Comparison of ENCODE assay signal across 8 cellular contexts in the genomic region with DNA sequence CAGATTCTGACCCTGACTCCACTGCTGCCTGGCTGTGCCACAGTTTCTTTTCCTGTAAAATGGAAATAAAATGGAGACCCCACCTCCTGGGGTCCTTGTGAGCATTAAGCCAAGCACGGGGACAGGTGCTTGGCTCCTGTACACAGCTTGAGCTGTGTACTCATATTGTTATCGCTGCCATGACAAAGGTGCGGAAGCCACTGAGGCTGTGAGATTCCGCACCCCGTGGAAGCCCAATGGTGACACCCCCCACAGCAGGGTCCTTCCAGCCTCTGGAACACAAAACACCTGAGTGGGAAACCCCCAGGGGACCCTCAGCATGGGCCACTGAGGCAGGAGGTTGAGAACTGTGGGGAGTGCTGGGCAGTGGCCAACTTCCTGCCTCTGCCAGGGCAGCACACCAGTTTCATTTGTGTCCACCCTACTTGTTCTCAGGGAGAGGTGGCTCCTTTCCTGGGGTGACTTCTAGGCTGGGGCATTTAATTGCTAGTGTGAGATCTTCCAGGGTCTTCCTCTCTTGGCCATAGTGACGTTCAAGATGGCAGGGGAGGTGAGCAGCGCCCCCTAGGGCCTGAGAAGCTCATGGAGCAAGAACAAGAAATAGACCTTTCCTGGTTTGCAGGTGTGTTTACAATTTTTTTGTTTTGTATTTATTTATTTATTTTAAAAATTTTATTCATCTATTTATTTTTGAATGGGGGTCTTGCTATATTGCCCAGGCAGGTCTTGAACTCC. TPM values are rescaled to one million over a fixed set of nuclear protein-coding genes. Genes with fewer than 3 reads are reported as not detected.
A peak's percentile ranks its signal among the peaks of the same experiment; 100 is the strongest.
DNase-seq lines count a peak whose midpoint lies in the region; ATAC-seq and TF ChIP-seq lines count a peak whose summit lies in the region.

No MANE protein-coding gene starts in this region.

- H3K9me3 ChIP-seq in Panc1 (ENCODE audit: control insufficient read depth, insufficient read depth, low read depth, low read length) (no peaks in the 10 kb centered on the region), mammary epithelial cell (replicated peaks; ENCODE audit: insufficient read depth, low read length) (no peaks in the 10 kb centered on the region), neural progenitor cell (ENCODE audit: low read depth) (no peaks in the 10 kb centered on the region)

- H3K27me3 ChIP-seq in Panc1 (ENCODE audit: control insufficient read depth, insufficient read depth, low read length) (no peaks in the 10 kb centered on the region), mammary epithelial cell (ENCODE audit: insufficient read depth, low read length) (no peaks in the 10 kb centered on the region), neural progenitor cell (no peaks in the 10 kb centered on the region)

- H3K4me1 Mint-ChIP-seq in neural progenitor cell, result no peaks in the 10 kb centered on the region

- H3K36me3 ChIP-seq in Panc1 (ENCODE audit: control insufficient read depth, insufficient read depth, low read length), result no peaks in the 10 kb centered on the region
- H3K36me3 ChIP-seq in mammary epithelial cell (ENCODE audit: insufficient read depth, low read length), result no peaks in the 10 kb centered on the region
- no peaks in the 10 kb centered on the region for H3K36me3 ChIP-seq in neural progenitor cell

- no peak overlapping the region for H3K4me2 ChIP-seq in mammary epithelial cell (ENCODE audit: insufficient read depth, low read depth, low read length)
- H3K4me2 ChIP-seq in neural progenitor cell, result no peak overlapping the region

- CTCF ChIA-PET in Panc1 (lab: Charles Lee), result interaction anchor here (1.7 kb wide), 1 partner anchor 23 kb away, joined by 9 read pairs; no protein-coding TSS in a partner anchor
- CTCF ChIA-PET in mammary epithelial cell (lab: Charles Lee; ENCODE audit: low non-redundant PET), result interaction anchor here (0.5 to 1.0 kb wide), 2 partner anchors 106 to 387 kb away, joined by 3 read pairs; no protein-coding TSS in a partner anchor

- no peaks in the 10 kb centered on the region for H3K79me2 ChIP-seq in mammary epithelial cell (ENCODE audit: insufficient read depth, low read length)
- H3K79me2 ChIP-seq in neural progenitor cell (ENCODE audit: low read depth), result no peaks in the 10 kb centered on the region

- in situ Hi-C loops in Panc1 (cut with HindIII; ENCODE audit: low pct_unique_long_range_greater_than_20kb, low sequenced_read_pairs), result no loop called here
- in situ Hi-C loops in mammary epithelial cell (cut with MboI; ENCODE audit: low sequenced_read_pairs in 2 of 2), result no loop called here

- H3K36me3 Mint-ChIP-seq in neural progenitor cell, result no peaks in the 10 kb centered on the region

- no TSS peak for BruUV-seq in Panc1 (replicated peaks; lab: Mats Ljungman, UMichigan)
- no TSS peak for BruUV-seq in mammary epithelial cell (replicated peaks; lab: Mats Ljungman, UMichigan)

- no peak overlapping the region for H2AFZ ChIP-seq in mammary epithelial cell (ENCODE audit: low read depth, low read length)
- no peak overlapping the region for H2AFZ ChIP-seq in neural progenitor cell (replicated peaks)

- no peak overlapping the region for H3K27ac Mint-ChIP-seq in neural progenitor cell

- H3K4me1 ChIP-seq in Panc1 (ENCODE audit: control insufficient read depth, insufficient read depth, low read length), result peaks cover 5% of the 10 kb centered on the region
- H3K4me1 ChIP-seq in mammary epithelial cell (ENCODE audit: insufficient read depth, low read length), result peaks cover 5% of the 10 kb centered on the region
- no peaks in the 10 kb centered on the region for H3K4me1 ChIP-seq in neural progenitor cell

- H3K27ac ChIP-seq in Panc1 (ENCODE audit: low read length) (no peak overlapping the region), mammary epithelial cell (ENCODE audit: insufficient read depth, low read depth, low read length) (no peak overlapping the region), neural progenitor cell (no peak overlapping the region)

- POLR2A ChIA-PET in Panc1 (lab: Charles Lee), result no interaction called here

- ATAC-seq in Panc1 (no peak), GM21529 (IDR thresholded peaks at IDR 0.05; ENCODE audit: unreplicated experiment) (no peak), HG02840 (IDR thresholded peaks at IDR 0.05; ENCODE audit: low FRiP score, unreplicated experiment) (no peak), HG03280 (IDR thresholded peaks at IDR 0.05; ENCODE audit: unreplicated experiment) (no peak)

- H3F3A ChIP-seq in neural progenitor cell (ENCODE audit: low read depth), result no peaks in the 10 kb centered on the region

- H3K27me3 Mint-ChIP-seq in neural progenitor cell (ENCODE audit: insufficient read depth, low read depth), result peaks cover 3% of the 10 kb centered on the region

- H3K4me3 ChIP-seq in Panc1 (ENCODE audit: low read depth in 2 of 2, low read length in 2 of 2), result no peak overlapping the region
- no peak overlapping the region for H3K4me3 ChIP-seq in mammary epithelial cell (replicated peaks in 1 of 3; ENCODE audit: insufficient read depth in 1 of 3, low read depth in 2 of 3, low read length in 3 of 3)
- no peak overlapping the region for H3K4me3 ChIP-seq in neural progenitor cell

- H4K20me1 ChIP-seq in mammary epithelial cell (ENCODE audit: insufficient read depth, low read length), result no peaks in the 10 kb centered on the region
- no peaks in the 10 kb centered on the region for H4K20me1 ChIP-seq in neural progenitor cell (ENCODE audit: low read depth)

- intact Hi-C loops in Panc1 (cut with micrococcal nuclease; ENCODE audit: unreplicated experiment) (no loop called here), mammary epithelial cell (cut with micrococcal nuclease) (no loop called here)

- WGBS in mammary epithelial cell (ENCODE audit: low coverage, missing lambda C conversion rate), result 62% methylated on average over 7 of the region's 7 CpGs

- DNase-seq in Panc1 (ENCODE audit: low read depth, low spot score), result no peak
- DNase-seq in mammary epithelial cell, result no peak
- peak; percentile 48 for DNase-seq in neural progenitor cell (ENCODE audit: low spot score)
- no peak for DNase-seq in SK-N-DZ (ENCODE audit: low spot score)

- no peak overlapping the region for H3K9ac ChIP-seq in mammary epithelial cell (ENCODE audit: insufficient read depth, low read length)
- H3K9ac ChIP-seq in neural progenitor cell, result no peak overlapping the region

- dilution Hi-C loops in mammary epithelial cell (cut with HindIII; ENCODE audit: low sequenced_read_pairs), result no loop called here

- H3K4me3 Mint-ChIP-seq in neural progenitor cell, result no peak overlapping the region

- no peaks in the 10 kb centered on the region for H3K9me3 Mint-ChIP-seq in neural progenitor cell

- TF ChIP-seq CTCF in GM12872 (IDR thresholded peaks at IDR 0.05; ENCODE audit: insufficient read depth, low read depth, low read length) (peak; percentile 76), Panc1 (IDR thresholded peaks at IDR 0.05) (peak; percentile 82), mammary epithelial cell (conservative IDR thresholded peaks at IDR 0.05 in 1 of 2, IDR thresholded peaks at IDR 0.05 in 1 of 2; ENCODE audit: extremely low read depth in 1 of 2, insufficient read depth in 1 of 2, low read depth in 1 of 2, low read length in 2 of 2) (peak; percentile 62 to 64), neural progenitor cell (IDR thresholded peaks at IDR 0.05) (peak; percentile 62)

RNA-seq across cellular contexts. Expression of gene JSRP1, which starts 5.4 kb away (rescaled TPM):
- total RNA-seq in Panc1 (2021; ENCODE audit: unreplicated experiment) (0.51 TPM), mammary epithelial cell (under 1 TPM in 1 of 2 donors, not detected in 1; 0.38 TPM), neural progenitor cell (ENCODE audit: low replicate concordance) (0.12 TPM in 1 of 2 replicates, not detected in the other)
- polyA plus RNA-seq in Panc1 (2012; ENCODE audit: insufficient read length), result 0.27 TPM
- not detected for polyA plus RNA-seq in mammary epithelial cell
- not detected for polyA minus RNA-seq in mammary epithelial cell
- 8.7 and 19.3 TPM in 2 replicates for polyA plus RNA-seq in SK-N-DZ (2014; cell fraction: cytosol; rRNA removed)
- polyA plus RNA-seq in SK-N-DZ (2014; cell fraction: nucleus; rRNA removed), result 9.6 and 14.3 TPM in 2 replicates

RNA-seq across cellular contexts. Expression of gene AMH, which starts 12.5 kb away (rescaled TPM):
- 21.9 TPM for total RNA-seq in Panc1 (2021; ENCODE audit: unreplicated experiment)
- polyA plus RNA-seq in Panc1 (2012; ENCODE audit: insufficient read length), result 10.3 TPM
- total RNA-seq in mammary epithelial cell, result 1 to 10 TPM; 1.2 to 3.1 TPM
- 0.23 TPM for polyA plus RNA-seq in mammary epithelial cell
- not detected for polyA minus RNA-seq in mammary epithelial cell
- total RNA-seq in neural progenitor cell (ENCODE audit: low replicate concordance), result 3.5 and 22.4 TPM in 2 replicates
- 11.5 and 13.5 TPM in 2 replicates for polyA plus RNA-seq in SK-N-DZ (2014; cell fraction: cytosol; rRNA removed)
- 285 and 416 TPM in 2 replicates for polyA plus RNA-seq in SK-N-DZ (2014; cell fraction: nucleus; rRNA removed)

RNA-seq across cellular contexts. Expression of gene PEAK3, which starts 20.4 kb away (rescaled TPM):
- not detected for total RNA-seq in Panc1 (2021; ENCODE audit: unreplicated experiment)
- 0.15 TPM for polyA plus RNA-seq in Panc1 (2012; ENCODE audit: insufficient read length)
- total RNA-seq in mammary epithelial cell, result not detected
- not detected for polyA plus RNA-seq in mammary epithelial cell
- polyA minus RNA-seq in mammary epithelial cell, result not detected
- total RNA-seq in neural progenitor cell (ENCODE audit: low replicate concordance), result not detected in 2 replicates
- not detected in 2 replicates for polyA plus RNA-seq in SK-N-DZ (2014; cell fraction: cytosol; rRNA removed)
- polyA plus RNA-seq in SK-N-DZ (2014; cell fraction: nucleus; rRNA removed), result not detected in 2 replicates

RNA-seq across cellular contexts. Expression of gene SF3A2, which starts 25.0 kb away (rescaled TPM):
- total RNA-seq in Panc1 (2021; ENCODE audit: unreplicated experiment) (103 TPM), mammary epithelial cell (10 to 100 TPM; 21.0 to 68.9 TPM), neural progenitor cell (ENCODE audit: low replicate concordance) (14.4 and 50.7 TPM in 2 replicates)
- 129 TPM for polyA plus RNA-seq in Panc1 (2012; ENCODE audit: insufficient read length)
- polyA plus RNA-seq in mammary epithelial cell, result 30.5 TPM
- 19.9 TPM for polyA minus RNA-seq in mammary epithelial cell
- polyA plus RNA-seq in SK-N-DZ (2014; cell fraction: cytosol; rRNA removed), result 29.1 and 36.1 TPM in 2 replicates
- polyA plus RNA-seq in SK-N-DZ (2014; cell fraction: nucleus; rRNA removed), result 112 and 117 TPM in 2 replicates

RNA-seq across cellular contexts. Expression of gene PLEKHJ1, which starts 25.5 kb away (rescaled TPM):
- total RNA-seq in Panc1 (2021; ENCODE audit: unreplicated experiment), result 78.6 TPM
- polyA plus RNA-seq in Panc1 (2012; ENCODE audit: insufficient read length), result 74.7 TPM
- 10 to 100 TPM; 33.0 to 61.5 TPM for total RNA-seq in mammary epithelial cell
- polyA plus RNA-seq in mammary epithelial cell, result 68.8 TPM
- 62.8 TPM for polyA minus RNA-seq in mammary epithelial cell
- 77.6 and 145 TPM in 2 replicates for total RNA-seq in neural progenitor cell (ENCODE audit: low replicate concordance)
- 149 TPM in 2 replicates for polyA plus RNA-seq in SK-N-DZ (2014; cell fraction: cytosol; rRNA removed)
- polyA plus RNA-seq in SK-N-DZ (2014; cell fraction: nucleus; rRNA removed), result 161 and 205 TPM in 2 replicates
